1 cellular context compared by ENCODE assay signal in genomic region chr6:91435630-91436029, GRCh38.
TF ChIP-seq lines count a peak whose summit lies in the region.

No MANE protein-coding gene starts in this region.

TF ChIP-seq in endothelial cell of umbilical vein, 7 proteins besides CTCF, POLR2A, EP300 and RAD21:
- TF ChIP-seq POLR2AphosphoS5 (IDR thresholded peaks at IDR 0.05; ENCODE audit: insufficient read depth, low read depth, low read length) (no peak), JUN (IDR thresholded peaks at IDR 0.05; ENCODE audit: borderline replicate concordance, insufficient read depth, insufficient read length, low read depth) (no peak), EZH2 (IDR thresholded peaks at IDR 0.05; ENCODE audit: borderline replicate concordance, low read depth, low read length, severe bottlenecking) (no peak), MAX (IDR thresholded peaks at IDR 0.05; ENCODE audit: insufficient read depth, insufficient read length) (no peak), FOS (IDR thresholded peaks at IDR 0.05; ENCODE audit: borderline replicate concordance, insufficient read depth, low read length) (peak; percentile 32), MYC (IDR thresholded peaks at IDR 0.05; ENCODE audit: low read depth, low read length) (no peak), GATA2 (IDR thresholded peaks at IDR 0.05; ENCODE audit: insufficient read depth, insufficient read length, low read depth, low read length) (no peak)
